Comparison of ENCODE assay signal across 8 cellular contexts in genomic region chr6:141677598-141678211, GRCh38.
DNase-seq lines count a peak whose midpoint lies in the region; ATAC-seq and TF ChIP-seq lines count a peak whose summit lies in the region.

No MANE protein-coding gene starts in this region.

- no peaks in the 10 kb centered on the region for H3K27me3 ChIP-seq in endodermal cell (ENCODE audit: control insufficient read depth, insufficient read depth, low read length, poor library complexity, severe bottlenecking)

- H3K4me1 Mint-ChIP-seq in endodermal cell: peaks cover 4% of the 10 kb centered on the region
- H3K4me1 Mint-ChIP-seq in activated T-cell treated with anti-CD3 and anti-CD28 coated beads, Interleukin-2, amount 50 U/mL, for 24 hours (ENCODE audit: low read depth): no peaks in the 10 kb centered on the region
- H3K4me1 Mint-ChIP-seq in activated T-helper 2 cell treated with anti-CD3 and anti-CD28 coated beads, Interferon-gamma antibody, Interleukin-2, Interleukin-4, amounts not matched to agents 10 μg/mL and 5 μg/mL and 100 μg/mL, durations not matched to agents 14 hours and 24 hours and 36 hours (ENCODE audit: low read depth): no peaks in the 10 kb centered on the region

- no peak overlapping the region for H3K9ac ChIP-seq in endodermal cell (ENCODE audit: extremely low read depth, low read length, poor library complexity, severe bottlenecking)

- WGBS in endodermal cell (ENCODE audit: insufficient coverage in 1 of 2, insufficient read length in 1 of 2), 2 experiments: 65% methylated on average over 3 of the region's 4 CpGs; no CpG with 5 or more reads in 1 of the 2 experiments

- no peaks in the 10 kb centered on the region for H3K36me3 ChIP-seq in endodermal cell (ENCODE audit: control insufficient read depth, insufficient read depth, low read length)

- H3K9me3 Mint-ChIP-seq in endodermal cell: no peaks in the 10 kb centered on the region
- no peaks in the 10 kb centered on the region for H3K9me3 Mint-ChIP-seq in activated T-cell treated with anti-CD3 and anti-CD28 coated beads, Interleukin-2, amount 50 U/mL, for 24 hours
- no peaks in the 10 kb centered on the region for H3K9me3 Mint-ChIP-seq in activated T-helper 2 cell treated with anti-CD3 and anti-CD28 coated beads, Interferon-gamma antibody, Interleukin-2, Interleukin-4, amounts not matched to agents 10 μg/mL and 5 μg/mL and 100 μg/mL, durations not matched to agents 14 hours and 24 hours and 36 hours

- intact Hi-C loops in activated T-helper 2 cell treated with anti-CD3 and anti-CD28 coated beads, Interferon-gamma antibody, Interleukin-2, Interleukin-4, amounts not matched to agents 10 μg/mL and 5 μg/mL and 100 μg/mL, durations not matched to agents 14 hours and 24 hours and 36 hours (cut with micrococcal nuclease): loop anchor here (5.0 kb wide), 1 partner anchor 435 kb away; no protein-coding TSS in a partner anchor

- no peaks in the 10 kb centered on the region for H3K9me3 ChIP-seq in endodermal cell (ENCODE audit: control insufficient read depth, low read length)

- no peak overlapping the region for H3K4me3 Mint-ChIP-seq in endodermal cell
- H3K4me3 Mint-ChIP-seq in activated T-cell treated with anti-CD3 and anti-CD28 coated beads, Interleukin-2, amount 50 U/mL, for 24 hours: no peak overlapping the region
- H3K4me3 Mint-ChIP-seq in activated T-helper 2 cell treated with anti-CD3 and anti-CD28 coated beads, Interferon-gamma antibody, Interleukin-2, Interleukin-4, amounts not matched to agents 10 μg/mL and 5 μg/mL and 100 μg/mL, durations not matched to agents 14 hours and 24 hours and 36 hours (ENCODE audit: low read depth): no peak overlapping the region

- H3K4me3 ChIP-seq in endodermal cell (ENCODE audit: low read length) (no peak overlapping the region), retinal pigment epithelial cell (ENCODE audit: low read length) (no peak overlapping the region)

- DNase-seq in NCI-H2171 treated with DMSO at 0.1 percent for 48 hours (lab: John Stamatoyannopoulos, UW): peak; percentile 48
- DNase-seq in NCI-H2171 (lab: John Stamatoyannopoulos, UW): no peak
- DNase-seq in NCI-H748 treated with DMSO at 0.1 percent for 48 hours (lab: John Stamatoyannopoulos, UW): peak; percentile 9
- DNase-seq in endodermal cell: no peak
- DNase-seq in retinal pigment epithelial cell (ENCODE audit: low read depth): peak; percentile 13
- no peak for DNase-seq in activated T-cell treated with anti-CD3 and anti-CD28 coated beads, Interleukin-2, amount 50 U/mL, for 24 hours
- no peak for DNase-seq in activated T-helper 2 cell treated with anti-CD3 and anti-CD28 coated beads, Interferon-gamma antibody, Interleukin-2, Interleukin-4, amounts not matched to agents 10 μg/mL and 5 μg/mL and 100 μg/mL, durations not matched to agents 14 hours and 24 hours and 36 hours (ENCODE audit: low spot score)

- peak; percentile 94 for TF ChIP-seq CTCF in endodermal cell (conservative IDR thresholded peaks at IDR 0.05)
- peak; percentile 74 for TF ChIP-seq CTCF in retinal pigment epithelial cell (conservative IDR thresholded peaks at IDR 0.05; ENCODE audit: low read depth, low read length)

- no peaks in the 10 kb centered on the region for H3K27me3 Mint-ChIP-seq in endodermal cell (ENCODE audit: insufficient read depth)
- no peaks in the 10 kb centered on the region for H3K27me3 Mint-ChIP-seq in activated T-cell treated with anti-CD3 and anti-CD28 coated beads, Interleukin-2, amount 50 U/mL, for 24 hours
- H3K27me3 Mint-ChIP-seq in activated T-helper 2 cell treated with anti-CD3 and anti-CD28 coated beads, Interferon-gamma antibody, Interleukin-2, Interleukin-4, amounts not matched to agents 10 μg/mL and 5 μg/mL and 100 μg/mL, durations not matched to agents 14 hours and 24 hours and 36 hours (ENCODE audit: low read depth): no peaks in the 10 kb centered on the region

- peak overlapping the region; percentile 62 for H3K27ac Mint-ChIP-seq in endodermal cell
- no peak overlapping the region for H3K27ac Mint-ChIP-seq in activated T-cell treated with anti-CD3 and anti-CD28 coated beads, Interleukin-2, amount 50 U/mL, for 24 hours
- H3K27ac Mint-ChIP-seq in activated T-helper 2 cell treated with anti-CD3 and anti-CD28 coated beads, Interferon-gamma antibody, Interleukin-2, Interleukin-4, amounts not matched to agents 10 μg/mL and 5 μg/mL and 100 μg/mL, durations not matched to agents 14 hours and 24 hours and 36 hours: no peak overlapping the region

- peak; percentile 79 for ATAC-seq in HG02884 (IDR thresholded peaks at IDR 0.05; ENCODE audit: unreplicated experiment)

- no peaks in the 10 kb centered on the region for H3K36me3 Mint-ChIP-seq in endodermal cell (ENCODE audit: low read depth)
- H3K36me3 Mint-ChIP-seq in activated T-cell treated with anti-CD3 and anti-CD28 coated beads, Interleukin-2, amount 50 U/mL, for 24 hours (ENCODE audit: low read depth): no peaks in the 10 kb centered on the region
- no peaks in the 10 kb centered on the region for H3K36me3 Mint-ChIP-seq in activated T-helper 2 cell treated with anti-CD3 and anti-CD28 coated beads, Interferon-gamma antibody, Interleukin-2, Interleukin-4, amounts not matched to agents 10 μg/mL and 5 μg/mL and 100 μg/mL, durations not matched to agents 14 hours and 24 hours and 36 hours (ENCODE audit: low read depth)

- no peaks in the 10 kb centered on the region for H3K4me1 ChIP-seq in endodermal cell (ENCODE audit: control insufficient read depth, insufficient read depth, low read length)

- H3K27ac ChIP-seq in endodermal cell (ENCODE audit: low read depth, low read length): no peak overlapping the region

Comparison
In these comparisons a context has a peak if more than half of its experiments do, and no peak if none do; other contexts are left out.
1. DNase-seq: peak in NCI-H2171 treated with DMSO at 0.1 percent for 48 hours (single experiment), NCI-H748 treated with DMSO at 0.1 percent for 48 hours (single experiment) and retinal pigment epithelial cell (single experiment); none in NCI-H2171 (single experiment), endodermal cell (single experiment), activated T-cell treated with anti-CD3 and anti-CD28 coated beads, Interleukin-2, amount 50 U/mL, for 24 hours (single experiment) and activated T-helper 2 cell treated with anti-CD3 and anti-CD28 coated beads, Interferon-gamma antibody, Interleukin-2, Interleukin-4, amounts not matched to agents 10 μg/mL and 5 μg/mL and 100 μg/mL, durations not matched to agents 14 hours and 24 hours and 36 hours (single experiment).